Comparison of ENCODE assay signal across 16 cellular contexts in the genomic region with DNA sequence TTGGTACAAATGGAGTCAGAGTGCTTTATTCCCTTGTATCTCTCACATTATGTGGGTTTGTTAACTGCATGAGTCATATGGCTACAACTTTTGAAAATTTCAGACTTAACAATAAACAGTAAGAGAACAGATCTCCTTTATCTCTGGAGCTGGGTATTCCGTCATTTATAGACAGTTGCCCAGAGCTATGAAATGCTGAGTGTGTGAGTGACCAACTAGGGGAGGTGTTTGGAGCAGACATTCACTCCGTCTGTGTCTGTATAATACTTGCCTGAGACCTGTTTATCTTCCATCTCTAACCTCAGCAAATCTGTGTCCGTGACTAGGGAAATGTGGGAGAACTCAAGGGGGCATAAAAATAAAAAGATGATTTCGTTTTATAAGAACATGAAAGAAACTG.
DNase-seq lines count a peak whose midpoint lies in the region; ATAC-seq and TF ChIP-seq lines count a peak whose summit lies in the region.
"Had no signal": no experiment of that assay in that cellular context is flagged by ENCODE, and none has a peak within 500 bp of the region (broad histone marks: within the 10 kb centered on the region; RNA-seq: fewer than 3 reads in every experiment).

No MANE protein-coding gene starts in this region.

- H3K4me3 Mint-ChIP-seq in MCF 10A (ENCODE audit: unreplicated experiment): no peak overlapping the region

- no peak for ATAC-seq in GM21360 (IDR thresholded peaks at IDR 0.05; ENCODE audit: unreplicated experiment)
- ATAC-seq in HG03432 (IDR thresholded peaks at IDR 0.05; ENCODE audit: unreplicated experiment): no peak
- no peak for ATAC-seq in left colon
- ATAC-seq: gastrocnemius medialis had no signal

- intact Hi-C loops in breast epithelium (cut with DNase I; ENCODE audit: low total_unique reads): no loop called here
- intact Hi-C loops in MCF 10A (cut with micrococcal nuclease): no loop called here
- intact Hi-C loops in mammary epithelial cell (cut with micrococcal nuclease): no loop called here
- intact Hi-C loops in dorsolateral prefrontal cortex (cut with DNase I): loop anchor here in 1 of 2 donors (5.0 kb wide), 1 partner anchor 87 kb away; no protein-coding TSS in a partner anchor
- intact Hi-C loops in left colon (cut with DNase I, micrococcal nuclease): no loop called here

- CTCF ChIA-PET in MCF 10A (lab: Yijun Ruan, JAX) (interaction anchor here (0.6 kb wide), 1 partner anchor 388 kb away, joined by 3 read pairs; no protein-coding TSS in a partner anchor), mammary epithelial cell (lab: Charles Lee; ENCODE audit: low non-redundant PET) (interaction anchor here (0.5 kb wide), 1 partner anchor 15 kb away, joined by 3 read pairs; no protein-coding TSS in a partner anchor)

- H3K4me3 ChIP-seq in breast epithelium: no peak overlapping the region
- H3K4me3 ChIP-seq in mammary epithelial cell (replicated peaks in 1 of 3; ENCODE audit: insufficient read depth in 1 of 3, low read depth in 2 of 3, low read length in 3 of 3): no peak overlapping the region
- peak overlapping the region in 5 of 59 donors; percentile 7 to 29 (median 12) for H3K4me3 ChIP-seq in dorsolateral prefrontal cortex
- H3K4me3 ChIP-seq: gastrocnemius medialis had no signal

- H4K20me1 ChIP-seq in mammary epithelial cell (ENCODE audit: insufficient read depth, low read length): no peaks in the 10 kb centered on the region

- TF ChIP-seq CTCF in breast epithelium (IDR thresholded peaks at IDR 0.05) (no peak), MCF 10A (IDR thresholded peaks at IDR 0.05; ENCODE audit: unreplicated experiment) (no peak), mammary epithelial cell (conservative IDR thresholded peaks at IDR 0.05 in 1 of 2, IDR thresholded peaks at IDR 0.05 in 1 of 2; ENCODE audit: extremely low read depth in 1 of 2, insufficient read depth in 1 of 2, low read depth in 1 of 2, low read length in 2 of 2) (no peak), dorsolateral prefrontal cortex (IDR thresholded peaks at IDR 0.05 in 54 of 56, conservative IDR thresholded peaks at IDR 0.05 in 2 of 56; ENCODE audit: low read depth in 1 of 56, partially characterized antibody in 56 of 56) (no peak)

- peaks cover 21% of the 10 kb centered on the region for H3K4me1 Mint-ChIP-seq in MCF 10A (ENCODE audit: insufficient read depth, unreplicated experiment)

- H3K4me1 ChIP-seq in breast epithelium (no peaks in the 10 kb centered on the region), mammary epithelial cell (ENCODE audit: insufficient read depth, low read length) (peaks cover 34% of the 10 kb centered on the region)
- H3K4me1 ChIP-seq: gastrocnemius medialis had no signal

- in situ Hi-C loops in mammary epithelial cell (cut with MboI; ENCODE audit: low sequenced_read_pairs in 2 of 2): loop anchor here in 1 of 2 donors (25.0 kb wide), 1 partner anchor 682 kb away; a partner anchor contains a TSS

- no peaks in the 10 kb centered on the region for H3K79me2 ChIP-seq in mammary epithelial cell (ENCODE audit: insufficient read depth, low read length)

- H3K27ac ChIP-seq in breast epithelium (peak overlapping the region; percentile 2 to 50), mammary epithelial cell (ENCODE audit: insufficient read depth, low read depth, low read length) (peak overlapping the region; percentile 81), dorsolateral prefrontal cortex (peak overlapping the region in 17 of 59 donors; percentile 3 to 79 (median 51))
- H3K27ac ChIP-seq: 22Rv1, gastrocnemius medialis had no signal

- H3K9me3 ChIP-seq in breast epithelium: no peaks in the 10 kb centered on the region
- H3K9me3 ChIP-seq in mammary epithelial cell (replicated peaks; ENCODE audit: insufficient read depth, low read length): no peaks in the 10 kb centered on the region
- H3K9me3 ChIP-seq: gastrocnemius medialis had no signal

- H3K36me3 ChIP-seq in breast epithelium: no peaks in the 10 kb centered on the region
- no peaks in the 10 kb centered on the region for H3K36me3 ChIP-seq in mammary epithelial cell (ENCODE audit: insufficient read depth, low read length)
- H3K36me3 ChIP-seq: gastrocnemius medialis had no signal

- BruUV-seq in MCF 10A (replicated peaks; lab: Mats Ljungman, UMichigan) (no TSS peak), mammary epithelial cell (replicated peaks; lab: Mats Ljungman, UMichigan) (no TSS peak)

- dilution Hi-C loops in mammary epithelial cell (cut with HindIII; ENCODE audit: low sequenced_read_pairs): no loop called here

- no peaks in the 10 kb centered on the region for H3K27me3 ChIP-seq in breast epithelium
- no peaks in the 10 kb centered on the region for H3K27me3 ChIP-seq in mammary epithelial cell (ENCODE audit: insufficient read depth, low read length)
- no peaks in the 10 kb centered on the region for H3K27me3 ChIP-seq in dorsolateral prefrontal cortex
- H3K27me3 ChIP-seq: gastrocnemius medialis had no signal

- peak overlapping the region; percentile 56 for H3K4me2 ChIP-seq in mammary epithelial cell (ENCODE audit: insufficient read depth, low read depth, low read length)

- 2% methylated on average over 4 of the region's 4 CpGs for WGBS in mammary epithelial cell (ENCODE audit: low coverage, missing lambda C conversion rate)

- H3K9me3 Mint-ChIP-seq in MCF 10A (ENCODE audit: unreplicated experiment): no peaks in the 10 kb centered on the region

- no peak for TF ChIP-seq POLR2A in breast epithelium (IDR thresholded peaks at IDR 0.05)

- no peaks in the 10 kb centered on the region for H3K36me3 Mint-ChIP-seq in MCF 10A (ENCODE audit: insufficient read depth, unreplicated experiment)

- H3K9ac ChIP-seq in mammary epithelial cell (ENCODE audit: insufficient read depth, low read length): peak overlapping the region; percentile 42

- POLR2A ChIA-PET in MCF 10A (lab: Yijun Ruan, JAX): no interaction called here

- H2AFZ ChIP-seq in mammary epithelial cell (ENCODE audit: low read depth, low read length): peak overlapping the region; percentile 68

- no peaks in the 10 kb centered on the region for H3K27me3 Mint-ChIP-seq in MCF 10A (ENCODE audit: insufficient read depth, unreplicated experiment)

- H3K27ac Mint-ChIP-seq in MCF 10A (ENCODE audit: low read depth, unreplicated experiment): no peak overlapping the region

- DNase-seq in breast epithelium (ENCODE audit: low spot score in 2 of 2) (no peak), MCF 10A (ENCODE audit: unreplicated experiment) (no peak), mammary epithelial cell (peak; percentile 97), kidney tubule cell (ENCODE audit: low spot score) (peak; percentile 18), dorsolateral prefrontal cortex (no peak), left colon (no peak)
- DNase-seq: activated T-cell treated with anti-CD3 and anti-CD28 coated beads for 4 hours, dermis blood vessel endothelial cell, gastrocnemius medialis, NCI-H1048, NCI-H446 treated with DMSO at 0.1 percent for 48 hours, right cardiac atrium, T-helper 1 cell had no signal

Comparison
In these comparisons a context has a peak if more than half of its experiments do, and no peak if none do; other contexts are left out.
1. DNase-seq: peak in mammary epithelial cell (single experiment) and kidney tubule cell (single experiment); none in breast epithelium (0 of 2), MCF 10A (single experiment), dorsolateral prefrontal cortex (0 of 10) and left colon (0 of 2).